In genomic region chr22:50309601-50309991, GRCh38 we compare ENCODE assay signal across 10 cellular contexts. TPM values are rescaled to one million over a fixed set of nuclear protein-coding genes. Genes with fewer than 3 reads are reported as not detected.
A peak's percentile ranks its signal among the peaks of the same experiment; 100 is the strongest.
DNase-seq lines count a peak whose midpoint lies in the region; ATAC-seq and TF ChIP-seq lines count a peak whose summit lies in the region.
"Had no signal": no experiment of that assay in that cellular context is flagged by ENCODE, and none has a peak within 500 bp of the region (broad histone marks: within the 10 kb centered on the region; RNA-seq: fewer than 3 reads in every experiment).

No MANE protein-coding gene starts in this region.

- H3K27ac Mint-ChIP-seq in mesothelial cell of epicardium, result peak overlapping the region; percentile 50
- H3K27ac Mint-ChIP-seq: activated CD4-positive, alpha-beta T cell treated with anti-CD3 and anti-CD28 coated beads, Interleukin-2, amount 10 ng/mL, durations not matched to agents 7 days and 5 days had no signal

- ATAC-seq in Right ventricle myocardium inferior, result no peak
- ATAC-seq in left cardiac atrium, result no peak
- ATAC-seq in HG02588 (IDR thresholded peaks at IDR 0.05; ENCODE audit: unreplicated experiment), result no peak
- ATAC-seq: A549 had no signal

- intact Hi-C loops in Right ventricle myocardium inferior (cut with DNase I), result loop anchor here (5.0 kb wide), 1 partner anchor 37 kb away; the partner anchor contains the start of gene MAPK11
- intact Hi-C loops in left cardiac atrium (cut with DNase I), result no loop called here

- DNase-seq in Right ventricle myocardium inferior (ENCODE audit: missing footprints) (peak; percentile 59), left cardiac atrium (no peak), mesothelial cell of epicardium (ENCODE audit: low spot score in 2 of 2, unreplicated experiment in 2 of 2) (no peak), ureter (ENCODE audit: low spot score) (peak; percentile 41), NCI-H1930 (lab: John Stamatoyannopoulos, UW) (no peak)
- DNase-seq: activated CD4-positive, alpha-beta T cell treated with anti-CD3 and anti-CD28 coated beads, Interleukin-2, amount 10 ng/mL, durations not matched to agents 7 days and 5 days; activated effector memory CD4-positive, alpha-beta T cell treated with Interleukin-2 at 50 U/mL for 16 hours; DMS 273 treated with DMSO at 0.1 percent for 48 hours had no signal

- no peaks in the 10 kb centered on the region for H3K36me3 Mint-ChIP-seq in mesothelial cell of epicardium

- H3K27me3 Mint-ChIP-seq in mesothelial cell of epicardium (ENCODE audit: low read depth), result no peaks in the 10 kb centered on the region

- H3K9me3 Mint-ChIP-seq in mesothelial cell of epicardium, result no peaks in the 10 kb centered on the region
- H3K9me3 Mint-ChIP-seq: activated CD4-positive, alpha-beta T cell treated with anti-CD3 and anti-CD28 coated beads, Interleukin-2, amount 10 ng/mL, durations not matched to agents 7 days and 5 days had no signal

- peaks cover 29% of the 10 kb centered on the region for H3K4me1 Mint-ChIP-seq in mesothelial cell of epicardium

- no peak overlapping the region for H3K4me3 Mint-ChIP-seq in mesothelial cell of epicardium
- H3K4me3 Mint-ChIP-seq: activated CD4-positive, alpha-beta T cell treated with anti-CD3 and anti-CD28 coated beads, Interleukin-2, amount 10 ng/mL, durations not matched to agents 7 days and 5 days had no signal

- TF ChIP-seq CTCF in mesothelial cell of epicardium (IDR thresholded peaks at IDR 0.05; ENCODE audit: unreplicated experiment), result no peak

RNA-seq across cellular contexts. Expression of gene PLXNB2, which starts 2.1 kb away (rescaled TPM):
- total RNA-seq in Right ventricle myocardium inferior, result 70.6 TPM
- 10 to 100 TPM; 76.2 to 91.5 TPM for total RNA-seq in left cardiac atrium
- 467 to 493 TPM (median 468 TPM) in 3 replicates for total RNA-seq in mesothelial cell of epicardium
- total RNA-seq in ureter, result 443 TPM

RNA-seq across cellular contexts. Expression of gene DENND6B, which starts 17.2 kb away (rescaled TPM):
- 1.7 TPM for total RNA-seq in Right ventricle myocardium inferior
- total RNA-seq in left cardiac atrium, result 1 to 10 TPM; 2.4 TPM
- total RNA-seq in mesothelial cell of epicardium, result 19.0 to 20.7 TPM (median 19.2 TPM) in 3 replicates
- 21.4 TPM for total RNA-seq in ureter

RNA-seq across cellular contexts. Expression of gene PPP6R2, which starts 33.5 kb away (rescaled TPM):
- total RNA-seq in Right ventricle myocardium inferior (42.4 TPM), left cardiac atrium (10 to 100 TPM; 40.6 to 46.2 TPM), mesothelial cell of epicardium (79.4 to 83.7 TPM (median 80.1 TPM) in 3 replicates), ureter (63.5 TPM)

RNA-seq across cellular contexts. Expression of gene MAPK11, which starts 39.4 kb away (rescaled TPM):
- total RNA-seq in Right ventricle myocardium inferior (10.0 TPM), left cardiac atrium (10 to 100 TPM; 13.3 to 15.4 TPM), mesothelial cell of epicardium (5.9 to 8.4 TPM (median 8.3 TPM) in 3 replicates), ureter (15.4 TPM)

RNA-seq across cellular contexts. Expression of gene MAPK12, which starts 48.1 kb away (rescaled TPM):
- 18.2 TPM for total RNA-seq in Right ventricle myocardium inferior
- 10 to 100 TPM; 13.2 to 14.7 TPM for total RNA-seq in left cardiac atrium
- total RNA-seq in mesothelial cell of epicardium, result 55.6 to 63.3 TPM (median 57.2 TPM) in 3 replicates
- total RNA-seq in ureter, result 14.1 TPM

Comparison
In these comparisons a context has a peak if more than half of its experiments do, and no peak if none do; other contexts are left out.
1. DNase-seq: peak in Right ventricle myocardium inferior (single experiment) and ureter (single experiment); none in left cardiac atrium (single experiment), mesothelial cell of epicardium (0 of 2) and NCI-H1930 (0 of 2).